ENCODE assay signal across 1 cellular context in the genomic region with DNA sequence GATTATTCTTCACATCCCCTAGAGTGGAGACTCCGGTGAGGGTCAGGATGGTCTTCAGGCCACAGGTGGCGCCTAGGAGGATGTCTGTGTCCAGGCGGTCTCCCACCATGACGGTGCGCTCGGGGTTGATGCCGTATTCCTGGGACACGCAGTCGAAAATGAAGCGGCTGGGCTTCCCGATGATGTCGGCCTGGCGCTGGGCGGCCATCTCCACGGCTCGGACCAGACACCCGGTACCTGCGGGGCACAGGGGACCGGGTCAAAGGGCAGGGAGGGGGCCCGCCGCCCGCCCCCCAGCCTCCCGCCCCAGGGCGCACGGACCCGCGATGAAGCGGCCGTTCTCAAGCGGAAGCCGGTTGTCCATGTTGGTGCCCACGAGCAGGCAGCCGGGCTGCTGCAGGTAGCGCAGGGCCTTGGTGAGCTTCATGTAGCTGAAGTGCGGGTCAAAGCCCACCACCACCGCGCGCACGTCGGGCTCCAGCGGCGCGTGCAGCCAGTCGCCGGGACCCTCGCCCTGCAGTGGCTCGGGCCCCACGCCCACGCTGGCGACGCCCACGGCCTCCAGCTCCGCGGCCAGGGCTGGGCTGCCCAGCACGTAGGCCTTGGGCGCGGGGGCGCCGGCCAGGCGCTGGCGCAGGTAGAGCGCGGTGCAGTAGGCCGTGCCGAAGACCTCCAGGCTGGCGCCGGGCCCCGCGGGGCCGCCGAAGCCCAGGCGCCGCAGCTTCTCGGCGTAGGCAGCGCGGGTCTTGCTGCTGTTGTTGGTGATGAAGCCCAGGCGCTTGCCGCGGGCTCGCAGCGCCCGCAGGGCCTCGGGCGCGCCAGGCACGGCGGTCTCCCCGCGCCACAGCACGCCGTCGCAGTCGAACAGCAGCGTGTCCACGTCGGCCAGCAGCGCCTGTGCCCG.
TF ChIP-seq lines count a peak whose summit lies in the region.

No MANE protein-coding gene starts in this region.

TF ChIP-seq in HepG2, 621 proteins besides CTCF, POLR2A, EP300 and RAD21 (continued from another document):
- TF ChIP-seq FIP1L1 (IDR thresholded peaks at IDR 0.05; ENCODE audit: borderline replicate concordance, insufficient read depth, low read depth, low read length) (no peak), HMG20A (CRISPR knock-in tag; IDR thresholded peaks at IDR 0.05; ENCODE audit: borderline replicate concordance) (no peak), ETS1 (CRISPR knock-in tag; IDR thresholded peaks at IDR 0.05) (no peak), ZNF253 (CRISPR knock-in tag; IDR thresholded peaks at IDR 0.05; ENCODE audit: borderline replicate concordance) (no peak), NFATC3 (CRISPR knock-in tag; IDR thresholded peaks at IDR 0.05) (no peak), FOXP1 (IDR thresholded peaks at IDR 0.05) (no peak), FOXP1 (CRISPR knock-in tag; IDR thresholded peaks at IDR 0.05) (no peak), ZNF605 (CRISPR knock-in tag; IDR thresholded peaks at IDR 0.05) (no peak), MIXL1 (CRISPR knock-in tag; IDR thresholded peaks at IDR 0.05) (no peak), SMARCE1 (IDR thresholded peaks at IDR 0.05; ENCODE audit: borderline replicate concordance) (no peak), SNAPC5 (CRISPR knock-in tag; IDR thresholded peaks at IDR 0.05; ENCODE audit: borderline replicate concordance) (no peak), SPEN (CRISPR knock-in tag; IDR thresholded peaks at IDR 0.05; ENCODE audit: low read depth) (no peak), RCOR2 (CRISPR knock-in tag; IDR thresholded peaks at IDR 0.05) (no peak), ZNF317 (CRISPR knock-in tag; IDR thresholded peaks at IDR 0.05) (no peak), ZNF136 (CRISPR knock-in tag; IDR thresholded peaks at IDR 0.05; ENCODE audit: low read depth) (no peak), CREM (IDR thresholded peaks at IDR 0.05) (no peak), CREM (CRISPR knock-in tag; IDR thresholded peaks at IDR 0.05) (no peak), TGIF2 (CRISPR knock-in tag; IDR thresholded peaks at IDR 0.05) (no peak), ZNF10 (CRISPR knock-in tag; IDR thresholded peaks at IDR 0.05; ENCODE audit: borderline replicate concordance, low read depth) (no peak), ZNF850 (CRISPR knock-in tag; conservative IDR thresholded peaks at IDR 0.05) (no peak)
- TF ChIP-seq, protein P1, sequence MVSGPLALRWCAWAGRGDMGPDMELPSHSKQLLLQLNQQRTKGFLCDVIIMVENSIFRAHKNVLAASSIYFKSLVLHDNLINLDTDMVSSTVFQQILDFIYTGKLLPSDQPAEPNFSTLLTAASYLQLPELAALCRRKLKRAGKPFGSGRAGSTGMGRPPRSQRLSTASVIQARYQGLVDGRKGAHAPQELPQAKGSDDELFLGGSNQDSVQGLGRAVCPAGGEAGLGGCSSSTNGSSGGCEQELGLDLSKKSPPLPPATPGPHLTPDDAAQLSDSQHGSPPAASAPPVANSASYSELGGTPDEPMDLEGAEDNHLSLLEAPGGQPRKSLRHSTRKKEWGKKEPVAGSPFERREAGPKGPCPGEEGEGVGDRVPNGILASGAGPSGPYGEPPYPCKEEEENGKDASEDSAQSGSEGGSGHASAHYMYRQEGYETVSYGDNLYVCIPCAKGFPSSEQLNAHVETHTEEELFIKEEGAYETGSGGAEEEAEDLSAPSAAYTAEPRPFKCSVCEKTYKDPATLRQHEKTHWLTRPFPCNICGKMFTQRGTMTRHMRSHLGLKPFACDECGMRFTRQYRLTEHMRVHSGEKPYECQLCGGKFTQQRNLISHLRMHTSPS (CRISPR knock-in tag; IDR thresholded peaks at IDR 0.05; ENCODE audit: low read depth), result no peak
- TF ChIP-seq, protein P2, sequence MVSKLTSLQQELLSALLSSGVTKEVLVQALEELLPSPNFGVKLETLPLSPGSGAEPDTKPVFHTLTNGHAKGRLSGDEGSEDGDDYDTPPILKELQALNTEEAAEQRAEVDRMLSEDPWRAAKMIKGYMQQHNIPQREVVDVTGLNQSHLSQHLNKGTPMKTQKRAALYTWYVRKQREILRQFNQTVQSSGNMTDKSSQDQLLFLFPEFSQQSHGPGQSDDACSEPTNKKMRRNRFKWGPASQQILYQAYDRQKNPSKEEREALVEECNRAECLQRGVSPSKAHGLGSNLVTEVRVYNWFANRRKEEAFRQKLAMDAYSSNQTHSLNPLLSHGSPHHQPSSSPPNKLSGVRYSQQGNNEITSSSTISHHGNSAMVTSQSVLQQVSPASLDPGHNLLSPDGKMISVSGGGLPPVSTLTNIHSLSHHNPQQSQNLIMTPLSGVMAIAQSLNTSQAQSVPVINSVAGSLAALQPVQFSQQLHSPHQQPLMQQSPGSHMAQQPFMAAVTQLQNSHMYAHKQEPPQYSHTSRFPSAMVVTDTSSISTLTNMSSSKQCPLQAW (CRISPR knock-in tag; IDR thresholded peaks at IDR 0.05), result no peak
